Comparison of ENCODE assay signal across 9 cellular contexts in the genomic region with DNA sequence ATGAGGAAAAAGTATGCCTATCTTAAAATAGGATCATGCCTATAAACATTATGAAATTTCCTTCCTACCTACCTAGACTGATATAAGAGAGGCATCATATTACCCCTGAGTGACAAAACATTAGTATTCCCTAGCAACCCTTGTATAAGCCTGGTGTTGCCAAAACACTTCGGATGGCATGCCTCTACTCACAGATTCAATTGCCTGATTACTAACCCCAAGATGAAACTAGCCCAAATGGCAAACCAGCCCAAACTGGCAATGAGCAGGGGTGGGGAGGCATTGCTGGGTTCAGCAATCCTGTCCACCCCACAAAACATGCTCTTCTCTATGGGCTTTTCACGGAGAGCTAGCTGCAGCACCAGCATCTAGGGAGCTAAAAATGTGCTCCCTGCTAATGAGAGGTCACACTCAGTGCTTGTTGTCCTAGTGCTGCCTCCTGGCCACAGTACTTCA. TPM values are rescaled to one million over a fixed set of nuclear protein-coding genes. Genes with fewer than 3 reads are reported as not detected.
DNase-seq lines count a peak whose midpoint lies in the region; ATAC-seq, FAIRE-seq and TF ChIP-seq lines count a peak whose summit lies in the region.
"Had no signal": no experiment of that assay in that cellular context is flagged by ENCODE, and none has a peak within 500 bp of the region (broad histone marks: within the 10 kb centered on the region; RNA-seq: fewer than 3 reads in every experiment).

No MANE protein-coding gene starts in this region.

- no peak for TF ChIP-seq CTCF in pancreas (IDR thresholded peaks at IDR 0.05)

- DNase-seq in D341Med (ENCODE audit: low spot score) (peak; percentile 37), NCI-H226 (peak; percentile 69), fibroblast of gingiva (ENCODE audit: low read depth) (peak; percentile 66), pancreas (no peak), NCI-H1436 treated with DMSO at 0.1 percent for 48 hours (lab: John Stamatoyannopoulos, UW) (no peak), NCI-H524 (lab: John Stamatoyannopoulos, UW) (no peak)
- no peak for DNase-seq in activated CD4-positive, alpha-beta T cell treated with anti-CD3 and anti-CD28 coated beads, Interleukin-2, amount 50 U/mL, for 1 hour
- DNase-seq: erythroblast had no signal

- 38 to 40% methylated on average over 2 of the region's 2 CpGs for WGBS in pancreas, 2 donors

- FAIRE-seq in pancreas (lab: Jason Lieb, UNC): no peak

- intact Hi-C loops in pancreas (cut with DNase I): no loop called here

- H3K27ac ChIP-seq in pancreas: no peak overlapping the region

- no peaks in the 10 kb centered on the region for H3K36me3 ChIP-seq in pancreas

- H3K27me3 ChIP-seq in pancreas: no peaks in the 10 kb centered on the region

- no peak overlapping the region for H3K4me3 ChIP-seq in pancreas

- H3K9me3 ChIP-seq in pancreas: no peaks in the 10 kb centered on the region

- no peaks in the 10 kb centered on the region for H3K4me1 ChIP-seq in pancreas

- ATAC-seq in pancreas (peak in 3 of 4 donors; percentile 28 to 46 (median 43)), HG02970 (IDR thresholded peaks at IDR 0.05; ENCODE audit: low FRiP score, unreplicated experiment) (no peak)

RNA-seq across cellular contexts. Expression of a gene that starts 13.9 kb away (rescaled TPM):
- total RNA-seq in pancreas: 1 to 10 TPM; 2.6 to 5.6 (median 4.2) TPM
- polyA plus RNA-seq in pancreas: 10 to 100 TPM in 1 of 2 donors, 1 to 10 TPM in 1; 8.8 to 15.4 TPM

Comparison
In these comparisons a context has a peak if more than half of its experiments do, and no peak if none do; other contexts are left out.
1. DNase-seq: peak in D341Med (single experiment), NCI-H226 (single experiment) and fibroblast of gingiva (single experiment); none in pancreas (0 of 6), activated CD4-positive, alpha-beta T cell treated with anti-CD3 and anti-CD28 coated beads, Interleukin-2, amount 50 U/mL, for 1 hour (single experiment), NCI-H1436 treated with DMSO at 0.1 percent for 48 hours (single experiment) and NCI-H524 (0 of 2).